ENCODE assay signal across 8 cellular contexts in the genomic region with DNA sequence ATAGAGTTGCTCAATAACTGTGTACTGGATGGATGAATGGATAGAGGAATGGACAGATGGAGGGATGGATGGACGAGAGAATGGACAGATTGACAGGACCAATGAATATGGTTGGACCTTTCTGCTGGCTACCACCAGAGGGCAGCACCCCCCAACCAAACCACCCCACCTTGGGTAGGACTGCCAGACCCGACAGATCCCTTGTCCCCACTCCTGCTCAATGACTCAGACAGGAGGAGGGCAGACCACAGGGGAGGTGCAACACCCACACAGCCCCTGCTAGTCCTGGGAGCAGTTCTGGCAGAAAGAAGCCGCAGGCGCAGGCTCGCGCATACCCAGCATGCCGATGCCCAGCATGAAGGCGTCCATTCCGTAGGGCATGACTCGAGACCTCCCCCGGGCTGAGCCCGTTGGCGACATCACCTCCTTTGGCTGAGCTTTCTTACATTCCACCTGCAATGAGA. TPM values are rescaled to one million over a fixed set of nuclear protein-coding genes. Genes with fewer than 3 reads are reported as not detected.
DNase-seq lines count a peak whose midpoint lies in the region; ATAC-seq, FAIRE-seq and TF ChIP-seq lines count a peak whose summit lies in the region.

No MANE protein-coding gene starts in this region.

- H3K4me1 ChIP-seq in left lung = peaks cover 0 to 3% of the 10 kb centered on the region in 2 donors

- ATAC-seq in left lung (peak; percentile 97), HG02870 (IDR thresholded peaks at IDR 0.05; ENCODE audit: unreplicated experiment) (no peak)

- H3K36me3 ChIP-seq in left lung = no peaks in the 10 kb centered on the region

- intact Hi-C loops in left lung (cut with DNase I) = loop anchor here (5.0 to 10.0 kb wide), 2 partner anchors 76 to 78 kb away; a partner anchor contains a TSS

- H3K9me3 ChIP-seq in AG04450 (ENCODE audit: control insufficient read depth, insufficient read depth, low read length) (no peaks in the 10 kb centered on the region; the same call in 1 of the 2 replicates), left lung (no peaks in the 10 kb centered on the region)

- H3K27ac ChIP-seq in AG04450 (ENCODE audit: low read depth, low read length) (no peak overlapping the region), left lung (no peak overlapping the region)

- H3K27me3 ChIP-seq in AG04450 (ENCODE audit: control insufficient read depth, insufficient read depth, low read length) (peaks cover 23% of the 10 kb centered on the region), left lung (peaks cover 0 to 34% of the 10 kb centered on the region in 2 donors)

- POLR2A ChIA-PET in AG04450 (lab: Yijun Ruan, JAX) = interaction anchor here (0.6 kb wide), 1 partner anchor 28 kb away, joined by 6 read pairs; no protein-coding TSS in a partner anchor

- H3K4me3 ChIP-seq in AG04450 (ENCODE audit: low read depth, low read length) (no peak overlapping the region), left lung (no peak overlapping the region)

- TF ChIP-seq CTCF in AG04450 (IDR thresholded peaks at IDR 0.05; ENCODE audit: low read depth, low read length) = peak; percentile 88
- TF ChIP-seq CTCF in left lung (IDR thresholded peaks at IDR 0.05) = peak; percentile 77 to 81

- DNase-seq in AG04450 (ENCODE audit: low read depth, low spot score) (peak; percentile 41), GM19239 (ENCODE audit: insufficient read length, low spot score) (peak; percentile 95), NCI-H460 (ENCODE audit: extremely low read depth, low read depth) (peak; percentile 73), cerebellar cortex (ENCODE audit: low spot score) (peak; percentile 89), left lung (peak in 1 of 2 donors; percentile 70)
- DNase-seq in activated CD4-positive, alpha-beta T cell treated with anti-CD3 and anti-CD28 coated beads for 24 hours (ENCODE audit: low read depth in 2 of 2) = peak; percentile 61 to 73
- peak; percentile 76 for DNase-seq in stimulated activated CD4-positive, alpha-beta T cell treated with anti-CD3 and anti-CD28 coated beads, Interleukin-4, amount 100 ng/mL, for 1 hour

- peak; percentile 89 for FAIRE-seq in GM19239 (lab: Jason Lieb, UNC)

- CTCF ChIA-PET in AG04450 (lab: Charles Lee) = interaction anchor here (0.6 to 6.7 kb wide), 11 partner anchors 10 to 615 kb away, joined by 3 to 82 read pairs (median 3); no protein-coding TSS in a partner anchor

RNA-seq across cellular contexts. Expression of a gene that starts 12.4 kb away (rescaled TPM):
- not detected in 2 replicates for polyA plus RNA-seq in AG04450 (2011; rRNA removed)
- not detected in 2 replicates for polyA minus RNA-seq in AG04450 (2011; rRNA and poly(A)+ RNA removed)
- total RNA-seq in NCI-H460 (2014; rRNA removed; shearing (Covaris generic)) = 0.17 TPM in 2 replicates
- 0.15 and 1.6 TPM in 2 replicates for polyA plus RNA-seq in NCI-H460 (2014; cell fraction: nucleus; rRNA removed)
- total RNA-seq in left lung = 1 to 10 TPM in 1 of 2 donors, under 1 TPM in 1; 0.60 to 1.3 TPM

RNA-seq across cellular contexts. Expression of a gene that starts 29.0 kb away (rescaled TPM):
- polyA plus RNA-seq in AG04450 (2011; rRNA removed) = 0.20 and 0.41 TPM in 2 replicates
- not detected in 2 replicates for polyA minus RNA-seq in AG04450 (2011; rRNA and poly(A)+ RNA removed)
- total RNA-seq in NCI-H460 (2014; rRNA removed; shearing (Covaris generic)) = not detected in 2 replicates
- not detected in 2 replicates for polyA plus RNA-seq in NCI-H460 (2014; cell fraction: nucleus; rRNA removed)
- total RNA-seq in left lung = 10 to 100 TPM in 1 of 2 donors, 1 to 10 TPM in 1; 4.7 to 76.9 TPM

RNA-seq across cellular contexts. Expression of a gene that starts 54.5 kb away (rescaled TPM):
- 1.4 and 1.9 TPM in 2 replicates for polyA plus RNA-seq in AG04450 (2011; rRNA removed)
- 1.6 and 2.6 TPM in 2 replicates for polyA minus RNA-seq in AG04450 (2011; rRNA and poly(A)+ RNA removed)
- 0.97 and 1.7 TPM in 2 replicates for total RNA-seq in NCI-H460 (2014; rRNA removed; shearing (Covaris generic))
- 0.11 and 3.4 TPM in 2 replicates for polyA plus RNA-seq in NCI-H460 (2014; cell fraction: nucleus; rRNA removed)
- 1 to 10 TPM; 1.7 to 2.3 TPM for total RNA-seq in left lung
